In the genomic region with DNA sequence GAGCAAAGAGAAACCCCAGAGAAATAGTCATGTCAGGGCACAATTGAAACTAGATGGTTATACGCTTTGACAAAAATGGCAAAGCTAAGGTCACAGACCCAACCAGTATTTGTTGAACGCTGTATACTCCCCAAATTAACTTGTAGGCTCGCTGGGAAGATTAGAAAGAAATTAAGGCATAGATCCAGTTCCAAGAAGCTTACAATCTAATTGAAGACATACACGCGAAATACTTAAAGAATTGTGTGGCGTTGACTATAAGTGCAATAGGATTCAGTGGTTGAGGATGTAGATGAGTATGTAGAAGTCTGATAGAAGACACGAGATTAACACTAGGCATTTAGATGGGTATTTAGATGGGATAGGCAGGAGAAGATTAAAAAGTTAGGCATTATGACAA, we compare ENCODE assay signal across 1 cellular context.
TF ChIP-seq lines count a peak whose summit lies in the region.

No MANE protein-coding gene starts in this region.

TF ChIP-seq in SK-N-SH, 30 proteins besides CTCF, POLR2A, EP300 and RAD21:
- TF ChIP-seq RFX5 (IDR thresholded peaks at IDR 0.05; ENCODE audit: low read length) (no peak), FOXM1 (IDR thresholded peaks at IDR 0.05; ENCODE audit: low read depth) (no peak), RXRA (IDR thresholded peaks at IDR 0.05; ENCODE audit: borderline replicate concordance, low read depth) (no peak), NFIC (IDR thresholded peaks at IDR 0.05; ENCODE audit: borderline replicate concordance) (no peak), EZH2phosphoT487 (IDR thresholded peaks at IDR 0.05; ENCODE audit: borderline replicate concordance, low read depth) (no peak), JUND (IDR thresholded peaks at IDR 0.05) (no peak), FOXJ3 (CRISPR knock-in tag; IDR thresholded peaks at IDR 0.05) (no peak)
- TF ChIP-seq, protein P1, sequence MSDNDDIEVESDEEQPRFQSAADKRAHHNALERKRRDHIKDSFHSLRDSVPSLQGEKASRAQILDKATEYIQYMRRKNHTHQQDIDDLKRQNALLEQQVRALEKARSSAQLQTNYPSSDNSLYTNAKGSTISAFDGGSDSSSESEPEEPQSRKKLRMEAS (IDR thresholded peaks at IDR 0.05; ENCODE audit: low read depth) = no peak
- TF ChIP-seq, protein P2, sequence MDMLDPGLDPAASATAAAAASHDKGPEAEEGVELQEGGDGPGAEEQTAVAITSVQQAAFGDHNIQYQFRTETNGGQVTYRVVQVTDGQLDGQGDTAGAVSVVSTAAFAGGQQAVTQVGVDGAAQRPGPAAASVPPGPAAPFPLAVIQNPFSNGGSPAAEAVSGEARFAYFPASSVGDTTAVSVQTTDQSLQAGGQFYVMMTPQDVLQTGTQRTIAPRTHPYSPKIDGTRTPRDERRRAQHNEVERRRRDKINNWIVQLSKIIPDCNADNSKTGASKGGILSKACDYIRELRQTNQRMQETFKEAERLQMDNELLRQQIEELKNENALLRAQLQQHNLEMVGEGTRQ (IDR thresholded peaks at IDR 0.05; ENCODE audit: borderline replicate concordance, low read depth, low read length) = no peak
- TF ChIP-seq, protein P3, sequence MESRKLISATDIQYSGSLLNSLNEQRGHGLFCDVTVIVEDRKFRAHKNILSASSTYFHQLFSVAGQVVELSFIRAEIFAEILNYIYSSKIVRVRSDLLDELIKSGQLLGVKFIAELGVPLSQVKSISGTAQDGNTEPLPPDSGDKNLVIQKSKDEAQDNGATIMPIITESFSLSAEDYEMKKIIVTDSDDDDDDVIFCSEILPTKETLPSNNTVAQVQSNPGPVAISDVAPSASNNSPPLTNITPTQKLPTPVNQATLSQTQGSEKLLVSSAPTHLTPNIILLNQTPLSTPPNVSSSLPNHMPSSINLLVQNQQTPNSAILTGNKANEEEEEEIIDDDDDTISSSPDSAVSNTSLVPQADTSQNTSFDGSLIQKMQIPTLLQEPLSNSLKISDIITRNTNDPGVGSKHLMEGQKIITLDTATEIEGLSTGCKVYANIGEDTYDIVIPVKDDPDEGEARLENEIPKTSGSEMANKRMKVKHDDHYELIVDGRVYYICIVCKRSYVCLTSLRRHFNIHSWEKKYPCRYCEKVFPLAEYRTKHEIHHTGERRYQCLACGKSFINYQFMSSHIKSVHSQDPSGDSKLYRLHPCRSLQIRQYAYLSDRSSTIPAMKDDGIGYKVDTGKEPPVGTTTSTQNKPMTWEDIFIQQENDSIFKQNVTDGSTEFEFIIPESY (IDR thresholded peaks at IDR 0.05; ENCODE audit: borderline replicate concordance, low read depth) = no peak
- TF ChIP-seq, protein P4, sequence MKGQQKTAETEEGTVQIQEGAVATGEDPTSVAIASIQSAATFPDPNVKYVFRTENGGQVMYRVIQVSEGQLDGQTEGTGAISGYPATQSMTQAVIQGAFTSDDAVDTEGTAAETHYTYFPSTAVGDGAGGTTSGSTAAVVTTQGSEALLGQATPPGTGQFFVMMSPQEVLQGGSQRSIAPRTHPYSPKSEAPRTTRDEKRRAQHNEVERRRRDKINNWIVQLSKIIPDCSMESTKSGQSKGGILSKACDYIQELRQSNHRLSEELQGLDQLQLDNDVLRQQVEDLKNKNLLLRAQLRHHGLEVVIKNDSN (IDR thresholded peaks at IDR 0.05; ENCODE audit: borderline replicate concordance, low read depth) = no peak
- TF ChIP-seq, protein P5, sequence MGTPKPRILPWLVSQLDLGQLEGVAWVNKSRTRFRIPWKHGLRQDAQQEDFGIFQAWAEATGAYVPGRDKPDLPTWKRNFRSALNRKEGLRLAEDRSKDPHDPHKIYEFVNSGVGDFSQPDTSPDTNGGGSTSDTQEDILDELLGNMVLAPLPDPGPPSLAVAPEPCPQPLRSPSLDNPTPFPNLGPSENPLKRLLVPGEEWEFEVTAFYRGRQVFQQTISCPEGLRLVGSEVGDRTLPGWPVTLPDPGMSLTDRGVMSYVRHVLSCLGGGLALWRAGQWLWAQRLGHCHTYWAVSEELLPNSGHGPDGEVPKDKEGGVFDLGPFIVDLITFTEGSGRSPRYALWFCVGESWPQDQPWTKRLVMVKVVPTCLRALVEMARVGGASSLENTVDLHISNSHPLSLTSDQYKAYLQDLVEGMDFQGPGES (IDR thresholded peaks at IDR 0.05; ENCODE audit: low read depth, low read length) = no peak
